Comparison of ENCODE assay signal across 26 cellular contexts in genomic region chr11:84420261-84420660, GRCh38.
A peak's percentile ranks its signal among the peaks of the same experiment; 100 is the strongest.
DNase-seq lines count a peak whose midpoint lies in the region; ATAC-seq and TF ChIP-seq lines count a peak whose summit lies in the region.
"Had no signal": no experiment of that assay in that cellular context is flagged by ENCODE, and none has a peak within 500 bp of the region (broad histone marks: within the 10 kb centered on the region; RNA-seq: fewer than 3 reads in every experiment).

No MANE protein-coding gene starts in this region.

- H3K56ac ChIP-seq in mesendoderm (ENCODE audit: low read length) = peak overlapping the region; percentile 27

- H3K27me3 Mint-ChIP-seq in stimulated activated memory B cell treated with anti-CD40 and anti-IgM and Interleukin-4, amounts not matched to agents 10 μg/mL and 1 μg/mL and 100 μg/mL, for 72 hours = no peaks in the 10 kb centered on the region
- H3K27me3 Mint-ChIP-seq: CD4-positive, CD25-positive, alpha-beta regulatory T cell; stimulated activated naive B cell treated with anti-CD40 and anti-IgM and Interleukin-4, amounts not matched to agents 10 μg/mL and 1 μg/mL and 100 μg/mL, for 72 hours; T-cell had no signal

- H3K4me2 ChIP-seq in mesendoderm (ENCODE audit: low read length) = no peak overlapping the region

- no peak overlapping the region for H2BK120ac ChIP-seq in mesendoderm (ENCODE audit: low read depth, low read length)

- H4K8ac ChIP-seq in mesendoderm (ENCODE audit: low read depth, low read length) = no peak overlapping the region

- H2BK15ac ChIP-seq in mesendoderm (replicated peaks; ENCODE audit: low read depth) = peak overlapping the region; percentile 100

- H3K4me3 Mint-ChIP-seq in stimulated activated memory B cell treated with anti-CD40 and anti-IgM and Interleukin-4, amounts not matched to agents 10 μg/mL and 1 μg/mL and 100 μg/mL, for 72 hours = no peak overlapping the region
- H3K4me3 Mint-ChIP-seq: activated CD8-positive, alpha-beta T cell treated with anti-CD3 and anti-CD28 coated beads, Interleukin-2, amount 10 ng/mL, durations not matched to agents 7 days and 5 days; CD4-positive, CD25-positive, alpha-beta regulatory T cell; stimulated activated naive B cell treated with anti-CD40 and anti-IgM and Interleukin-4, amounts not matched to agents 10 μg/mL and 1 μg/mL and 100 μg/mL, for 72 hours; T-cell had no signal

- H3K4me3 ChIP-seq in mesendoderm (ENCODE audit: low read length) (no peak overlapping the region), lower leg skin (ENCODE audit: low read depth, poor library complexity, severe bottlenecking) (no peak overlapping the region)
- H3K4me3 ChIP-seq: cardiac muscle cell, gastrocnemius medialis, lower lobe of right lung, prostate gland, skin epidermis, uterus had no signal

- no peak overlapping the region for H3K9ac ChIP-seq in mesendoderm (ENCODE audit: low read length)

- TF ChIP-seq CTCF in lower leg skin (IDR thresholded peaks at IDR 0.05) = no peak

- no peak overlapping the region for H2BK5ac ChIP-seq in mesendoderm (ENCODE audit: low read length)

- H3K4me1 ChIP-seq in mesendoderm (ENCODE audit: control insufficient read depth, low read depth, low read length) = peaks cover 7% of the 10 kb centered on the region
- H3K4me1 ChIP-seq: gastrocnemius medialis, lower lobe of right lung, prostate gland, uterus had no signal

- no peak overlapping the region for H3K27ac ChIP-seq in mesendoderm (ENCODE audit: low read depth, low read length)
- H3K27ac ChIP-seq: cardiac muscle cell, epithelial cell of prostate, gastrocnemius medialis, lower lobe of right lung, prostate gland, skin epidermis, uterus had no signal

- no peak overlapping the region for H3K18ac ChIP-seq in mesendoderm (ENCODE audit: low read length)

- no CpG with 5 or more reads among the region's 4 CpGs for WGBS in mesendoderm (ENCODE audit: extremely low coverage, insufficient coverage, low lambda C conversion rate)
- WGBS in lower leg skin, 2 donors = 69 to 75% methylated on average over 4 of the region's 4 CpGs

- no peak overlapping the region for H3K23ac ChIP-seq in mesendoderm (ENCODE audit: low read length)

- no peaks in the 10 kb centered on the region for H3K79me1 ChIP-seq in mesendoderm (ENCODE audit: low read length)

- no peaks in the 10 kb centered on the region for H3K79me2 ChIP-seq in mesendoderm (ENCODE audit: control insufficient read depth, insufficient read depth, low read length)

- no peak for TF ChIP-seq POLR2A in lower leg skin (IDR thresholded peaks at IDR 0.05)

- peak; percentile 28 for DNase-seq in GM03348 (ENCODE audit: low spot score)
- peak; percentile 66 for DNase-seq in NCI-H2227 treated with DMSO at 0.1 percent for 48 hours (lab: John Stamatoyannopoulos, UW)
- peak; percentile 8 for DNase-seq in astrocyte of the hippocampus (ENCODE audit: low read depth, low spot score)
- DNase-seq in mesendoderm = peak; percentile 30
- DNase-seq in activated gamma-delta T cell (lab: John Stamatoyannopoulos, UW) = no peak
- no peak for DNase-seq in lower leg skin (ENCODE audit: low spot score in 2 of 2)
- DNase-seq: activated CD4-positive, CD25-positive, alpha-beta regulatory T cell treated with anti-CD3 and anti-CD28 coated beads, Interleukin-2, amount 50 U/mL, for 72 hours; activated CD8-positive, alpha-beta T cell treated with anti-CD3 and anti-CD28 coated beads, Interleukin-2, amount 10 ng/mL, durations not matched to agents 7 days and 5 days; CD4-positive, CD25-positive, alpha-beta regulatory T cell; dermis blood vessel endothelial cell; DMS 273 treated with DMSO at 0.1 percent for 48 hours; gastrocnemius medialis; hippocampal formation; KBM-7; lower lobe of right lung; NCI-H1694 treated with DMSO at 0.1 percent for 48 hours; stimulated activated CD4-positive, alpha-beta T cell treated with anti-CD3 and anti-CD28 coated beads, Interleukin-1b, Interleukin-23, amount 100 ng/mL, for 48 hours; stimulated activated naive B cell treated with anti-CD40 and anti-IgM and Interleukin-4, amounts not matched to agents 10 μg/mL and 1 μg/mL and 100 μg/mL, for 72 hours; T-cell; uterus had no signal

- H3K4me1 Mint-ChIP-seq in stimulated activated memory B cell treated with anti-CD40 and anti-IgM and Interleukin-4, amounts not matched to agents 10 μg/mL and 1 μg/mL and 100 μg/mL, for 72 hours = no peaks in the 10 kb centered on the region
- H3K4me1 Mint-ChIP-seq: CD4-positive, CD25-positive, alpha-beta regulatory T cell; stimulated activated naive B cell treated with anti-CD40 and anti-IgM and Interleukin-4, amounts not matched to agents 10 μg/mL and 1 μg/mL and 100 μg/mL, for 72 hours; T-cell had no signal

- no peak overlapping the region for H2AK5ac ChIP-seq in mesendoderm (ENCODE audit: low read length)

- intact Hi-C loops in lower leg skin (cut with DNase I; ENCODE audit: low total_unique reads) = no loop called here

- ATAC-seq in stimulated activated memory B cell treated with anti-CD40 and anti-IgM and Interleukin-4, amounts not matched to agents 10 μg/mL and 1 μg/mL and 100 μg/mL, for 72 hours = no peak
- no peak for ATAC-seq in HG03045 (IDR thresholded peaks at IDR 0.05; ENCODE audit: unreplicated experiment)
- ATAC-seq: activated CD8-positive, alpha-beta T cell treated with anti-CD3 and anti-CD28 coated beads, Interleukin-2, amount 10 ng/mL, durations not matched to agents 7 days and 5 days; gastrocnemius medialis; lower lobe of right lung; stimulated activated naive B cell treated with anti-CD40 and anti-IgM and Interleukin-4, amounts not matched to agents 10 μg/mL and 1 μg/mL and 100 μg/mL, for 72 hours; T-cell had no signal

- no peak overlapping the region for H4K5ac ChIP-seq in mesendoderm (ENCODE audit: low read length)

- H3K4ac ChIP-seq in mesendoderm (ENCODE audit: low read depth, low read length) = no peak overlapping the region

- no peaks in the 10 kb centered on the region for H3K36me3 Mint-ChIP-seq in stimulated activated memory B cell treated with anti-CD40 and anti-IgM and Interleukin-4, amounts not matched to agents 10 μg/mL and 1 μg/mL and 100 μg/mL, for 72 hours
- H3K36me3 Mint-ChIP-seq: CD4-positive, CD25-positive, alpha-beta regulatory T cell; stimulated activated naive B cell treated with anti-CD40 and anti-IgM and Interleukin-4, amounts not matched to agents 10 μg/mL and 1 μg/mL and 100 μg/mL, for 72 hours; T-cell had no signal

- no peaks in the 10 kb centered on the region for H3K36me3 ChIP-seq in mesendoderm (ENCODE audit: control insufficient read depth, insufficient read depth, low read length)
- H3K36me3 ChIP-seq: cardiac muscle cell, gastrocnemius medialis, lower lobe of right lung, prostate gland, uterus had no signal

- no peak overlapping the region for H3K27ac Mint-ChIP-seq in stimulated activated memory B cell treated with anti-CD40 and anti-IgM and Interleukin-4, amounts not matched to agents 10 μg/mL and 1 μg/mL and 100 μg/mL, for 72 hours
- H3K27ac Mint-ChIP-seq: activated CD8-positive, alpha-beta T cell treated with anti-CD3 and anti-CD28 coated beads, Interleukin-2, amount 10 ng/mL, durations not matched to agents 7 days and 5 days; CD4-positive, CD25-positive, alpha-beta regulatory T cell; stimulated activated naive B cell treated with anti-CD40 and anti-IgM and Interleukin-4, amounts not matched to agents 10 μg/mL and 1 μg/mL and 100 μg/mL, for 72 hours; T-cell had no signal

- H3K9me3 Mint-ChIP-seq in stimulated activated memory B cell treated with anti-CD40 and anti-IgM and Interleukin-4, amounts not matched to agents 10 μg/mL and 1 μg/mL and 100 μg/mL, for 72 hours = no peaks in the 10 kb centered on the region
- H3K9me3 Mint-ChIP-seq: stimulated activated naive B cell treated with anti-CD40 and anti-IgM and Interleukin-4, amounts not matched to agents 10 μg/mL and 1 μg/mL and 100 μg/mL, for 72 hours had no signal

- H3K27me3 ChIP-seq in mesendoderm (ENCODE audit: insufficient read depth, low read length, poor library complexity) = no peaks in the 10 kb centered on the region
- H3K27me3 ChIP-seq: cardiac muscle cell, gastrocnemius medialis, uterus had no signal

Comparison
In these comparisons a context has a peak if more than half of its experiments do, and no peak if none do; other contexts are left out.
1. DNase-seq: peak in GM03348 (single experiment), NCI-H2227 treated with DMSO at 0.1 percent for 48 hours (single experiment), astrocyte of the hippocampus (single experiment) and mesendoderm (single experiment); none in activated gamma-delta T cell (single experiment) and lower leg skin (0 of 2).